ENCODE assay signal across 9 cellular contexts in genomic region chr19:33194527-33194883, GRCh38. TPM values are rescaled to one million over a fixed set of nuclear protein-coding genes. Genes with fewer than 3 reads are reported as not detected.
DNase-seq lines count a peak whose midpoint lies in the region; ATAC-seq, FAIRE-seq and TF ChIP-seq lines count a peak whose summit lies in the region.
"Had no signal": no experiment of that assay in that cellular context is flagged by ENCODE, and none has a peak within 500 bp of the region (broad histone marks: within the 10 kb centered on the region; RNA-seq: fewer than 3 reads in every experiment).

No MANE protein-coding gene starts in this region.

- no peak overlapping the region for H3K14ac ChIP-seq in H1 (ENCODE audit: insufficient read length)

- H2AK5ac ChIP-seq in H1 (ENCODE audit: low read depth, low read length), result no peak overlapping the region

- no peak overlapping the region for H2BK20ac ChIP-seq in H1 (ENCODE audit: low read length)

- TF ChIP-seq RAD21 in H1 (IDR thresholded peaks at IDR 0.05 in 1 of 2, conservative IDR thresholded peaks at IDR 0.05 in 1 of 2; ENCODE audit: low read depth in 2 of 2, low read length in 2 of 2), result no peak

- no CpG with 5 or more reads among the region's 59 CpGs for WGBS in H1 (ENCODE audit: extremely low coverage in 1 of 2, insufficient coverage in 1 of 2, insufficient read length in 1 of 2, insufficient replicate concordance in 2 of 2, low coverage in 1 of 2, low lambda C conversion rate in 2 of 2, missing lambda C conversion rate in 1 of 2), 2 experiments

- no peak overlapping the region for H3K23ac ChIP-seq in H1 (ENCODE audit: insufficient read length)

- H2BK12ac ChIP-seq in H1 (ENCODE audit: low read depth, low read length), result no peak overlapping the region

- TF ChIP-seq POLR2A in H1 (IDR thresholded peaks at IDR 0.05; ENCODE audit: control extremely low read depth in 1 of 2, low read depth in 2 of 2, low read length in 2 of 2), result no peak

- H4K5ac ChIP-seq in H1 (ENCODE audit: insufficient read length, low read depth, low read length), result no peak overlapping the region

- H3K56ac ChIP-seq in H1 (replicated peaks; ENCODE audit: insufficient read length, low read depth, low read length), result no peak overlapping the region

- POLR2A ChIA-PET in A673 (lab: Charles Lee; ENCODE audit: low non-redundant PET), result no interaction called here
- POLR2A ChIA-PET in H1 (lab: Charles Lee; ENCODE audit: partially characterized antibody), result interaction anchor here (1.2 kb wide), 1 partner anchor 15 kb away, joined by 6 read pairs; no protein-coding TSS in a partner anchor

- H2BK5ac ChIP-seq in H1 (ENCODE audit: low read depth, low read length), result no peak overlapping the region

- H3K27ac ChIP-seq in A673 (ENCODE audit: low read depth, low read length, poor library complexity, severe bottlenecking), result peak overlapping the region; percentile 73
- no peak overlapping the region for H3K27ac ChIP-seq in HL-60 (replicated peaks)
- no peak overlapping the region for H3K27ac ChIP-seq in H1 (ENCODE audit: low read depth, low read length)

- intact Hi-C loops in A673 (cut with micrococcal nuclease; ENCODE audit: unreplicated experiment) (no loop called here), sciatic nerve (cut with DNase I) (no loop called here)

- peaks cover 10% of the 10 kb centered on the region for H3K36me3 ChIP-seq in A673 (ENCODE audit: insufficient read depth, low read length, poor library complexity, severe bottlenecking)
- no peaks in the 10 kb centered on the region for H3K36me3 ChIP-seq in H1 (ENCODE audit: control insufficient read depth in 2 of 4, insufficient read depth in 4 of 4, low read length in 3 of 4)

- H3K27me3 ChIP-seq in A673 (replicated peaks; ENCODE audit: insufficient read depth, low read depth, low read length, poor library complexity) (no peaks in the 10 kb centered on the region), HL-60 (ENCODE audit: insufficient read depth, poor library complexity, severe bottlenecking) (no peaks in the 10 kb centered on the region), H1 (replicated peaks in 1 of 4; ENCODE audit: control insufficient read depth in 3 of 4, extremely low read depth in 1 of 4, insufficient read depth in 3 of 4, low read length in 3 of 4) (peaks cover 0 to 23% (median 10%) of the 10 kb centered on the region in 4 experiments; a peak in 5 of 7 replicates), mononuclear cell (ENCODE audit: insufficient read depth, low read length) (peaks cover 10% of the 10 kb centered on the region)

- H3K9ac ChIP-seq in H1 (replicated peaks in 1 of 4; ENCODE audit: extremely low read depth in 1 of 4, low read depth in 3 of 4, low read length in 3 of 4), result peak overlapping the region in 1 of 4 experiments; percentile 61; a peak in 1 of 7 replicates

- H3K4me2 ChIP-seq in H1 (ENCODE audit: insufficient read depth in 1 of 2, low read depth in 2 of 2, low read length in 2 of 2), result peak overlapping the region; percentile 57 to 73

- no peak overlapping the region for H4K8ac ChIP-seq in H1 (ENCODE audit: extremely low read depth, insufficient read depth, low read length)

- no peak overlapping the region for H2BK15ac ChIP-seq in H1 (ENCODE audit: low read length)

- TF ChIP-seq EP300 in H1 (IDR thresholded peaks at IDR 0.05; ENCODE audit: borderline replicate concordance in 1 of 2, low read depth in 2 of 2, low read length in 2 of 2), result no peak

- peaks cover 3% of the 10 kb centered on the region; the same call in 1 of the 2 replicates for H3K79me1 ChIP-seq in H1 (ENCODE audit: low read depth, low read length)

- CTCF ChIA-PET in A673 (lab: Charles Lee), result interaction anchor here (1.0 kb wide), 1 partner anchor 10 kb away, joined by 3 read pairs; no protein-coding TSS in a partner anchor
- CTCF ChIA-PET in H1 (lab: Charles Lee; ENCODE audit: partially characterized antibody), result interaction anchor here (1.9 kb wide), 1 partner anchor 8 kb away, joined by 6 read pairs; no protein-coding TSS in a partner anchor

- peaks cover 0 to 6% of the 10 kb centered on the region in 2 experiments for H4K20me1 ChIP-seq in H1 (replicated peaks in 1 of 2; ENCODE audit: control insufficient read depth in 1 of 2, insufficient read depth in 2 of 2, low read length in 2 of 2)

- ATAC-seq in GM18498 (IDR thresholded peaks at IDR 0.05; ENCODE audit: unreplicated experiment), result no peak
- ATAC-seq in sciatic nerve, result no peak
- no peak for ATAC-seq in HG03442 (IDR thresholded peaks at IDR 0.05; ENCODE audit: unreplicated experiment)

- no peaks in the 10 kb centered on the region for H3K79me2 ChIP-seq in H1 (ENCODE audit: control insufficient read depth in 1 of 2, insufficient read depth in 2 of 2, low read length in 2 of 2)

- no peak overlapping the region for H4K91ac ChIP-seq in H1 (replicated peaks; ENCODE audit: insufficient read length, low read length)

- no TSS peak for BruUV-seq in A673 (replicated peaks; lab: Mats Ljungman, UMichigan)

- DNase-seq in A673 (ENCODE audit: low spot score), result peak; percentile 15
- DNase-seq in HL-60 (ENCODE audit: low read depth in 1 of 2, low spot score in 1 of 2), result no peak
- no peak for DNase-seq in H1 (ENCODE audit: low read depth in 1 of 2, low spot score in 2 of 2)
- no peak for DNase-seq in GM19238 (ENCODE audit: insufficient read length, low spot score)
- DNase-seq in sciatic nerve (ENCODE audit: low spot score), result no peak

- H3K4me1 ChIP-seq in A673 (ENCODE audit: insufficient read depth, low read length, poor library complexity, severe bottlenecking), result peaks cover 4% of the 10 kb centered on the region
- peaks cover 0 to 4% (median 1%) of the 10 kb centered on the region in 4 experiments; a peak in 4 of 7 replicates for H3K4me1 ChIP-seq in H1 (replicated peaks in 1 of 4; ENCODE audit: control insufficient read depth in 3 of 4, insufficient read depth in 4 of 4, low read length in 3 of 4)
- peaks cover 23% of the 10 kb centered on the region for H3K4me1 ChIP-seq in mononuclear cell (ENCODE audit: insufficient read depth, low read length)

- TF ChIP-seq CTCF in A673 (conservative IDR thresholded peaks at IDR 0.05; ENCODE audit: low read depth, low read length) (no peak), HL-60 (IDR thresholded peaks at IDR 0.05; ENCODE audit: insufficient read depth, low read length) (no peak), H1 (IDR thresholded peaks at IDR 0.05; ENCODE audit: control extremely low read depth in 1 of 3, insufficient read depth in 1 of 3, low read depth in 1 of 3, low read length in 3 of 3) (no peak)

- H3K4me3 ChIP-seq in A673 (ENCODE audit: low read depth, low read length, poor library complexity, severe bottlenecking) (peak overlapping the region; percentile 73), HL-60 (replicated peaks; ENCODE audit: insufficient read depth, low read length) (peak overlapping the region; percentile 78), H1 (ENCODE audit: extremely low read depth in 1 of 4, insufficient read depth in 2 of 4, low read depth in 3 of 4, low read length in 4 of 4) (peak overlapping the region; percentile 44 to 89 (median 56); a peak in 7 of 8 replicates), mononuclear cell (ENCODE audit: low read length) (peak overlapping the region; percentile 29)

- H2BK120ac ChIP-seq in H1 (replicated peaks; ENCODE audit: low read depth, low read length), result no peak overlapping the region

- peaks cover 3% of the 10 kb centered on the region; the same call in 1 of the 2 replicates for H3K23me2 ChIP-seq in H1 (ENCODE audit: low read depth, low read length)

- no peak overlapping the region for H2AFZ ChIP-seq in H1 (ENCODE audit: low read length)

- no peak for FAIRE-seq in H1 (lab: Jason Lieb, UNC)

- H3K9me3 ChIP-seq in A673 (ENCODE audit: low read depth, low read length, poor library complexity, severe bottlenecking), result no peaks in the 10 kb centered on the region
- no peaks in the 10 kb centered on the region for H3K9me3 ChIP-seq in H1 (ENCODE audit: insufficient read depth in 2 of 2, low read depth in 1 of 2, low read length in 1 of 2)
- no peaks in the 10 kb centered on the region for H3K9me3 ChIP-seq in mononuclear cell (ENCODE audit: low read depth, low read length)

- no peak overlapping the region for H3K18ac ChIP-seq in H1 (ENCODE audit: extremely low read depth, low read length)

- no peak overlapping the region for H3K4ac ChIP-seq in H1 (replicated peaks; ENCODE audit: insufficient read length, low read depth, low read length)

TF ChIP-seq in H1, 55 proteins besides CTCF, POLR2A, EP300 and RAD21:
- no peak for TF ChIP-seq E2F6 (IDR thresholded peaks at IDR 0.05)
- TF ChIP-seq KDM4A (IDR thresholded peaks at IDR 0.05; ENCODE audit: low read depth, low read length, severe bottlenecking), result peak; percentile 41
TF ChIP-seq in H1: peak in this region for 1.

RNA-seq across cellular contexts. Expression of gene LRP3, which starts 0.4 kb away (rescaled TPM):
- total RNA-seq in A673 (2021), result 39.4 and 42.0 TPM in 2 replicates
- 33.7 and 33.9 TPM in 2 replicates for total RNA-seq in H1 (2021; fragmentation: NEBNext Ultra II Directional; extraction: Animal tissue kit (Norgen Biotek cat#: 25700))
- 30.3 and 40.2 TPM in 2 replicates for polyA plus RNA-seq in H1 (2011; rRNA removed)
- 25.6 TPM for polyA plus RNA-seq in H1 (2011; cell fraction: cytosol; rRNA removed)
- polyA plus RNA-seq in H1 (2011; cell fraction: nucleus; rRNA removed), result 125 TPM
- 20.2 to 35.8 TPM (median 29.2 TPM) in 4 replicates for polyA plus RNA-seq in H1 (2012, experiment 1 of 2)
- 19.0 TPM for polyA plus RNA-seq in H1 (2012, experiment 2 of 2)
- 33.7 TPM for polyA plus RNA-seq in H1 (2013, experiment 1 of 2)
- 38.3 TPM for polyA plus RNA-seq in H1 (2013, experiment 2 of 2)
- 9.8 and 12.1 TPM in 2 replicates for polyA minus RNA-seq in H1 (2011; rRNA and poly(A)+ RNA removed)
- polyA minus RNA-seq in H1 (2011; cell fraction: cytosol; rRNA and poly(A)+ RNA removed), result 23.4 TPM
- 23.0 TPM for polyA minus RNA-seq in H1 (2011; cell fraction: nucleus; rRNA and poly(A)+ RNA removed)
- total RNA-seq in mononuclear cell, result 3.8 TPM
- 21.7 TPM for total RNA-seq in sciatic nerve

RNA-seq across cellular contexts. Expression of gene SLC7A10, which starts 31.1 kb away (rescaled TPM):
- 0.17 and 0.28 TPM in 2 replicates for total RNA-seq in A673 (2021)
- total RNA-seq in H1 (2021; fragmentation: NEBNext Ultra II Directional; extraction: Animal tissue kit (Norgen Biotek cat#: 25700)), result 3.2 and 3.7 TPM in 2 replicates
- 7.1 and 11.5 TPM in 2 replicates for polyA plus RNA-seq in H1 (2011; rRNA removed)
- 5.3 TPM for polyA plus RNA-seq in H1 (2011; cell fraction: cytosol; rRNA removed)
- polyA plus RNA-seq in H1 (2011; cell fraction: nucleus; rRNA removed), result 17.8 TPM
- 3.7 to 6.3 TPM (median 4.5 TPM) in 4 replicates for polyA plus RNA-seq in H1 (2012, experiment 1 of 2)
- 3.0 TPM for polyA plus RNA-seq in H1 (2012, experiment 2 of 2)
- 4.2 TPM for polyA plus RNA-seq in H1 (2013, experiment 1 of 2)
- polyA plus RNA-seq in H1 (2013, experiment 2 of 2), result 4.0 TPM
- polyA minus RNA-seq in H1 (2011; rRNA and poly(A)+ RNA removed), result 2.2 and 2.9 TPM in 2 replicates
- 3.4 TPM for polyA minus RNA-seq in H1 (2011; cell fraction: cytosol; rRNA and poly(A)+ RNA removed)
- polyA minus RNA-seq in H1 (2011; cell fraction: nucleus; rRNA and poly(A)+ RNA removed), result 3.1 TPM
- total RNA-seq in mononuclear cell, result not detected
- 9.0 TPM for total RNA-seq in sciatic nerve
- total RNA-seq: ureter had no signal
